In the genomic region with DNA sequence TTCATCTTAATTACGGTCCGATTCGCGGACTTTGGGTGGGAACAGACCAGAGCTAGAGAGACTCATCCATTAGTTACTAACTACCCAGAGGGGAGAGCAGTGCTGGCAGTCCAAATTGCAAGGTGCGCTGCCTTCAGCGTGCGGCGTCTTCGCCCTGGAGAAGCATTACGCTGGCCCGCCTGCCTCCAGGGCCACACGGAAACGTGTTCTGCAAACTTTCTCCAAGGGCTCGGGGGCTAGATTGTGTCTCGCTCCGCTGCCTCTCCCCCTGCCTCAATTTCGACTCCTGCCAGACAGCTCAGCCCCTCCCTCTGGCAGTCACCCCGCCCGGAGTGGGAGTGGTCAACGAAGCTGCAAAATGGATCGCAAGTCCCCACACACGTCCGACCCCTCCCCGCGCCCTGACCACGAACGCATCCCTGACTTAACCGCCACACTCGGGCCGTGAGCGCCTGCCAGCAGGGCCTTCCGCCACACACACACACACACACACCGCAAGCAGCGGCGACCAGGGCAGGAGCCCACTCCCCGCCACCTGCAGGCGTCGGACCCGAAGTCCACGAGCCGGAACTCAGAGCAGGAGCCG, we compare ENCODE assay signal across 1 cellular context.
TF ChIP-seq lines count a peak whose summit lies in the region.

No MANE protein-coding gene starts in this region.

TF ChIP-seq in HEK293, 187 proteins besides CTCF, POLR2A, EP300 and RAD21 (continued from another document):
- TF ChIP-seq, protein P1, sequence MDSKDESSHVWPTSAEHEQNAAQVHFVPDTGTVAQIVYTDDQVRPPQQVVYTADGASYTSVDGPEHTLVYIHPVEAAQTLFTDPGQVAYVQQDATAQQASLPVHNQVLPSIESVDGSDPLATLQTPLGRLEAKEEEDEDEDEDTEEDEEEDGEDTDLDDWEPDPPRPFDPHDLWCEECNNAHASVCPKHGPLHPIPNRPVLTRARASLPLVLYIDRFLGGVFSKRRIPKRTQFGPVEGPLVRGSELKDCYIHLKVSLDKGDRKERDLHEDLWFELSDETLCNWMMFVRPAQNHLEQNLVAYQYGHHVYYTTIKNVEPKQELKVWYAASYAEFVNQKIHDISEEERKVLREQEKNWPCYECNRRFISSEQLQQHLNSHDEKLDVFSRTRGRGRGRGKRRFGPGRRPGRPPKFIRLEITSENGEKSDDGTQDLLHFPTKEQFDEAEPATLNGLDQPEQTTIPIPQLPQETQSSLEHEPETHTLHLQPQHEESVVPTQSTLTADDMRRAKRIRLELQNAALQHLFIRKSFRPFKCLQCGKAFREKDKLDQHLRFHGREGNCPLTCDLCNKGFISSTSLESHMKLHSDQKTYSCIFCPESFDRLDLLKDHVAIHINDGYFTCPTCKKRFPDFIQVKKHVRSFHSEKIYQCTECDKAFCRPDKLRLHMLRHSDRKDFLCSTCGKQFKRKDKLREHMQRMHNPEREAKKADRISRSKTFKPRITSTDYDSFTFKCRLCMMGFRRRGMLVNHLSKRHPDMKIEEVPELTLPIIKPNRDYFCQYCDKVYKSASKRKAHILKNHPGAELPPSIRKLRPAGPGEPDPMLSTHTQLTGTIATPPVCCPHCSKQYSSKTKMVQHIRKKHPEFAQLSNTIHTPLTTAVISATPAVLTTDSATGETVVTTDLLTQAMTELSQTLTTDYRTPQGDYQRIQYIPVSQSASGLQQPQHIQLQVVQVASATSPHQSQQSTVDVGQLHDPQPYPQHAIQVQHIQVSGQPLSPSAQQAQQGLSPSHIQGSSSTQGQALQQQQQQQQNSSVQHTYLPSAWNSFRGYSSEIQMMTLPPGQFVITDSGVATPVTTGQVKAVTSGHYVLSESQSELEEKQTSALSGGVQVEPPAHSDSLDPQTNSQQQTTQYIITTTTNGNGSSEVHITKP (tag by site-specific recombination; IDR thresholded peaks at IDR 0.05) = peak; percentile 99
- TF ChIP-seq ZEB2 (tag by site-specific recombination; IDR thresholded peaks at IDR 0.05) (no peak), KLF9 (tag by site-specific recombination; IDR thresholded peaks at IDR 0.05; ENCODE audit: low read depth) (peak; percentile 46), WT1 (tag by site-specific recombination; IDR thresholded peaks at IDR 0.05) (no peak), ZNF114 (tag by site-specific recombination; IDR thresholded peaks at IDR 0.05) (no peak), GLIS2 (tag by site-specific recombination; IDR thresholded peaks at IDR 0.05) (peak; percentile 72)
- TF ChIP-seq, protein P2, sequence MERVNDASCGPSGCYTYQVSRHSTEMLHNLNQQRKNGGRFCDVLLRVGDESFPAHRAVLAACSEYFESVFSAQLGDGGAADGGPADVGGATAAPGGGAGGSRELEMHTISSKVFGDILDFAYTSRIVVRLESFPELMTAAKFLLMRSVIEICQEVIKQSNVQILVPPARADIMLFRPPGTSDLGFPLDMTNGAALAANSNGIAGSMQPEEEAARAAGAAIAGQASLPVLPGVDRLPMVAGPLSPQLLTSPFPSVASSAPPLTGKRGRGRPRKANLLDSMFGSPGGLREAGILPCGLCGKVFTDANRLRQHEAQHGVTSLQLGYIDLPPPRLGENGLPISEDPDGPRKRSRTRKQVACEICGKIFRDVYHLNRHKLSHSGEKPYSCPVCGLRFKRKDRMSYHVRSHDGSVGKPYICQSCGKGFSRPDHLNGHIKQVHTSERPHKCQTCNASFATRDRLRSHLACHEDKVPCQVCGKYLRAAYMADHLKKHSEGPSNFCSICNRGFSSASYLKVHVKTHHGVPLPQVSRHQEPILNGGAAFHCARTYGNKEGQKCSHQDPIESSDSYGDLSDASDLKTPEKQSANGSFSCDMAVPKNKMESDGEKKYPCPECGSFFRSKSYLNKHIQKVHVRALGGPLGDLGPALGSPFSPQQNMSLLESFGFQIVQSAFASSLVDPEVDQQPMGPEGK (tag by site-specific recombination; IDR thresholded peaks at IDR 0.05) = peak; percentile 46
